Comparison of ENCODE assay signal across 21 cellular contexts in genomic region chr3:13222891-13223573, GRCh38.
DNase-seq lines count a peak whose midpoint lies in the region; ATAC-seq and TF ChIP-seq lines count a peak whose summit lies in the region.
"Had no signal": no experiment of that assay in that cellular context is flagged by ENCODE, and none has a peak within 500 bp of the region (broad histone marks: within the 10 kb centered on the region; RNA-seq: fewer than 3 reads in every experiment).

No MANE protein-coding gene starts in this region.

- ATAC-seq in WTC11 = no peak; the same call in 1 of the 2 replicates

- TF ChIP-seq CTCF in WTC11 (IDR thresholded peaks at IDR 0.05) = no peak

- H3K4me1 ChIP-seq in BLaER1 treated with 17β-estradiol and CSF1 and Interleukin-3, amounts not matched to agents 10 nM and 100 nM = peaks cover 44 to 74% (median 63%) of the 10 kb centered on the region in 10 experiments
- H3K4me1 ChIP-seq in neuronal stem cell (ENCODE audit: control insufficient read depth in 2 of 2, insufficient read depth in 1 of 2, low read depth in 1 of 2, low read length in 2 of 2) = peaks cover 0 to 10% of the 10 kb centered on the region in 2 donors

- WGBS in neuronal stem cell (ENCODE audit: extremely low coverage in 2 of 2, insufficient read length in 2 of 2, insufficient replicate concordance in 1 of 2), 2 donors = no CpG with 5 or more reads among the region's 10 CpGs

- H4K91ac ChIP-seq in neuronal stem cell (ENCODE audit: low read depth, low read length, poor library complexity) = no peak overlapping the region

- H3K9ac ChIP-seq in BLaER1 treated with 17β-estradiol and CSF1 and Interleukin-3, amounts not matched to agents 10 nM and 100 nM = peak overlapping the region in 1 of 11 experiments; percentile 51; a peak in 1 of 22 replicates
- H3K9ac ChIP-seq in neuronal stem cell (ENCODE audit: low read depth, low read length, poor library complexity) = peak overlapping the region; percentile 44
- H3K9ac ChIP-seq: KMS-11 had no signal

- no peak overlapping the region for H3K23ac ChIP-seq in neuronal stem cell (ENCODE audit: low read depth, low read length, poor library complexity)

- no peak overlapping the region for H2BK120ac ChIP-seq in neuronal stem cell (ENCODE audit: low read depth, low read length)

- H3K36me3 Mint-ChIP-seq in WTC11 = no peaks in the 10 kb centered on the region

- H3K14ac ChIP-seq in neuronal stem cell (ENCODE audit: low read length) = no peak overlapping the region

- peak overlapping the region; percentile 69 to 86 (median 81) for H3K4me2 ChIP-seq in BLaER1 treated with 17β-estradiol and CSF1 and Interleukin-3, amounts not matched to agents 10 nM and 100 nM
- no peak overlapping the region for H3K4me2 ChIP-seq in neuronal stem cell (ENCODE audit: insufficient read depth, low read length, poor library complexity, severe bottlenecking)
- H3K4me2 ChIP-seq: KMS-11 had no signal

- no peak overlapping the region for H2AK5ac ChIP-seq in neuronal stem cell (ENCODE audit: low read depth, low read length)

- H2BK12ac ChIP-seq in neuronal stem cell (ENCODE audit: low read length) = no peak overlapping the region

- H3K9me3 Mint-ChIP-seq in WTC11 = no peaks in the 10 kb centered on the region

- H3K4ac ChIP-seq in neuronal stem cell (ENCODE audit: low read length) = no peak overlapping the region

- H3K4me1 Mint-ChIP-seq in WTC11 = peaks cover 13% of the 10 kb centered on the region; the same call in 1 of the 2 replicates
- H3K4me1 Mint-ChIP-seq: B cell had no signal

- CTCF ChIA-PET in WTC11 (lab: Charles Lee) = interaction anchor here (0.8 to 1.2 kb wide), 2 partner anchors 22 to 78 kb away, joined by 3 to 5 read pairs; no protein-coding TSS in a partner anchor

- H3K27ac Mint-ChIP-seq in WTC11 = peak overlapping the region; percentile 14; the same call in 1 of the 2 replicates
- H3K27ac Mint-ChIP-seq: B cell had no signal

- H3K27me3 ChIP-seq in BLaER1 treated with 17β-estradiol and CSF1 and Interleukin-3, amounts not matched to agents 10 nM and 100 nM = no peaks in the 10 kb centered on the region
- H3K27me3 ChIP-seq in neuronal stem cell (ENCODE audit: control insufficient read depth in 3 of 3, insufficient read depth in 3 of 3, low read depth in 1 of 3, low read length in 3 of 3) = no peaks in the 10 kb centered on the region

- peaks cover 5% of the 10 kb centered on the region for H3K79me1 ChIP-seq in neuronal stem cell (ENCODE audit: low read depth, low read length)

- no peak overlapping the region for H3K4me3 Mint-ChIP-seq in WTC11
- H3K4me3 Mint-ChIP-seq: B cell had no signal

- no peak overlapping the region for H3K4me3 ChIP-seq in BLaER1 treated with 17β-estradiol and CSF1 and Interleukin-3, amounts not matched to agents 10 nM and 100 nM
- H3K4me3 ChIP-seq in neuronal stem cell (ENCODE audit: low read length in 2 of 2) = no peak overlapping the region

- H4K8ac ChIP-seq in neuronal stem cell (ENCODE audit: low read depth, low read length) = peak overlapping the region; percentile 65

- no peaks in the 10 kb centered on the region; a peak in 1 of 22 replicates for H4K20me1 ChIP-seq in BLaER1 treated with 17β-estradiol and CSF1 and Interleukin-3, amounts not matched to agents 10 nM and 100 nM

- H2BK15ac ChIP-seq in neuronal stem cell (ENCODE audit: low read length) = no peak overlapping the region

- POLR2A ChIA-PET in WTC11 (lab: Charles Lee) = no interaction called here

- H3K36me3 ChIP-seq in BLaER1 treated with 17β-estradiol and CSF1 and Interleukin-3, amounts not matched to agents 10 nM and 100 nM = no peaks in the 10 kb centered on the region
- H3K36me3 ChIP-seq in neuronal stem cell (replicated peaks in 1 of 2; ENCODE audit: control insufficient read depth in 2 of 2, insufficient read depth in 2 of 2, low read length in 2 of 2) = no peaks in the 10 kb centered on the region

- no peak overlapping the region for H2AFZ ChIP-seq in neuronal stem cell (ENCODE audit: low read length)

- no peak overlapping the region for H2BK5ac ChIP-seq in neuronal stem cell (ENCODE audit: low read length)

- no peaks in the 10 kb centered on the region for H3K9me3 ChIP-seq in BLaER1 treated with 17β-estradiol and CSF1 and Interleukin-3, amounts not matched to agents 10 nM and 100 nM (replicated peaks in 1 of 11)
- no peaks in the 10 kb centered on the region for H3K9me3 ChIP-seq in neuronal stem cell (replicated peaks in 1 of 2; ENCODE audit: control insufficient read depth in 2 of 2, insufficient read depth in 1 of 2, low read depth in 1 of 2, low read length in 2 of 2)

- DNase-seq in A172 (ENCODE audit: low spot score) = peak; percentile 18
- DNase-seq in WTC11 (ENCODE audit: low spot score) = no peak
- no peak for DNase-seq in neuronal stem cell (ENCODE audit: low spot score)
- DNase-seq in stimulated activated CD8-positive, alpha-beta memory T cell treated with anti-CD3 and anti-CD28 coated beads, Interleukin-4, amount 100 ng/mL, for 48 hours = no peak
- no peak for DNase-seq in stimulated activated CD4-positive, alpha-beta T cell treated with anti-CD3 and anti-CD28 coated beads, Interleukin-15, amount 100 ng/mL, for 24 hours
- no peak for DNase-seq in NCI-H69 (lab: John Stamatoyannopoulos, UW)
- DNase-seq: IMR-90, NCI-H1048, NCI-H1417 treated with DMSO at 0.1 percent for 48 hours, NCI-H1694 treated with DMSO at 0.1 percent for 48 hours, NCI-H2081 treated with DMSO at 0.1 percent for 48 hours, NCI-H2171, NCI-H226, NCI-H510A treated with DMSO at 0.1 percent for 48 hours, NCI-H774, RPMI8226, SHP77, T-helper 1 cell had no signal

- H3K27ac ChIP-seq in BLaER1 treated with 17β-estradiol and CSF1 and Interleukin-3, amounts not matched to agents 10 nM and 100 nM = peak overlapping the region in 5 of 11 experiments; percentile 56 to 75 (median 62); a peak in 7 of 22 replicates
- no peak overlapping the region for H3K27ac ChIP-seq in neuronal stem cell (replicated peaks; ENCODE audit: low read length)
- H3K27ac ChIP-seq: KMS-11 had no signal

- H3K27me3 Mint-ChIP-seq in WTC11 (ENCODE audit: low read depth) = no peaks in the 10 kb centered on the region

- H3K18ac ChIP-seq in neuronal stem cell (ENCODE audit: low read length) = peak overlapping the region; percentile 44

TF ChIP-seq in WTC11, 78 proteins besides CTCF, POLR2A, EP300 and RAD21 (continues in another document):
- TF ChIP-seq JAZF1 (CRISPR knock-in tag; IDR thresholded peaks at IDR 0.05) (no peak), EMX1 (CRISPR knock-in tag; IDR thresholded peaks at IDR 0.05) (no peak), ZBTB43 (CRISPR knock-in tag; IDR thresholded peaks at IDR 0.05) (no peak), E2F5 (CRISPR knock-in tag; IDR thresholded peaks at IDR 0.05) (no peak), ESRRA (CRISPR knock-in tag; IDR thresholded peaks at IDR 0.05; ENCODE audit: borderline replicate concordance) (no peak), JUN (CRISPR knock-in tag; IDR thresholded peaks at IDR 0.05) (no peak), NR2C2 (CRISPR knock-in tag; IDR thresholded peaks at IDR 0.05) (no peak), FOXK1 (CRISPR knock-in tag; IDR thresholded peaks at IDR 0.05) (no peak), RORB (CRISPR knock-in tag; IDR thresholded peaks at IDR 0.05) (no peak), NR1H2 (CRISPR knock-in tag; IDR thresholded peaks at IDR 0.05) (no peak), ZNF423 (CRISPR knock-in tag; IDR thresholded peaks at IDR 0.05) (no peak), FOXP4 (CRISPR knock-in tag; IDR thresholded peaks at IDR 0.05) (no peak)
